12 cellular contexts compared by ENCODE assay signal in the genomic region with DNA sequence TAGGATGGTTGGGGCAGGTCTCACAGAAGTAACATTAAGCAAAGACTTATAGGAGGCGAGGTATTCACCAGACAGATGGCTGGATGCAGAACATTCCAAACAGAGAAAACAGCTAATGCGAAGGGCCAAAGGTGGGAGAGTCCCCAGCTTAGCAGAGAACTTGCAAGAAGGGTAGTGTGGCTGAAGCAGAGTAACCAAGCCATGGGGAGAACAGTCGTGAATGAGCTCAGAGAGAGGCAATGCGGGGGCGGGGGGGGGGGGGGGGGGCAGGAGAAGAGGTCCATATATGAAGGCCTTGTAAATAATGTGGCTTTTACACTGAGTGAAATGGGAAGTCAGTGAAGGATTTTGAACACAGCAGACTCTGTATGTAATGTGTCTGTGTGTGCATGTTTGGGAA.
DNase-seq lines count a peak whose midpoint lies in the region; ATAC-seq, FAIRE-seq and TF ChIP-seq lines count a peak whose summit lies in the region.
"Had no signal": no experiment of that assay in that cellular context is flagged by ENCODE, and none has a peak within 500 bp of the region (broad histone marks: within the 10 kb centered on the region; RNA-seq: fewer than 3 reads in every experiment).

No MANE protein-coding gene starts in this region.

- no peaks in the 10 kb centered on the region for H3K9me3 ChIP-seq in left ventricle myocardium inferior (replicated peaks)
- no peaks in the 10 kb centered on the region for H3K9me3 ChIP-seq in skeletal muscle tissue (ENCODE audit: control insufficient read depth in 3 of 3, low read length in 3 of 3)
- H3K9me3 ChIP-seq: thoracic aorta had no signal

- FAIRE-seq in H54 (lab: Jason Lieb, UNC), result no peak

- H3K27me3 ChIP-seq in left ventricle myocardium inferior (ENCODE audit: low read depth) (no peaks in the 10 kb centered on the region), skeletal muscle tissue (ENCODE audit: control insufficient read depth in 3 of 3, insufficient read depth in 3 of 3, low read length in 3 of 3) (no peaks in the 10 kb centered on the region)

- no peak overlapping the region for H3K9ac ChIP-seq in skeletal muscle tissue (ENCODE audit: low read depth in 1 of 3, low read length in 3 of 3)

- H3K4me1 Mint-ChIP-seq in T-helper 1 cell treated with Interleukin-12 subunit alpha and Interleukin-12 subunit beta and Interleukin-4 antibody, amounts not matched to agents 30 μg/mL and 1 μg/mL, for 36 hours (ENCODE audit: low read depth), result peaks cover 45% of the 10 kb centered on the region
- peaks cover 25% of the 10 kb centered on the region for H3K4me1 Mint-ChIP-seq in activated T-helper 17 cell treated with anti-CD3 and anti-CD28 coated beads, Interleukin-2, amount 50 U/mL, for 72 hours

- TF ChIP-seq POLR2A in H54 (IDR thresholded peaks at IDR 0.05; ENCODE audit: low read depth, low read length), result no peak

- peak overlapping the region; percentile 83 for H3K27ac ChIP-seq in left ventricle myocardium inferior (replicated peaks)
- H3K27ac ChIP-seq in skeletal muscle tissue (ENCODE audit: low read depth, low read length), result peak overlapping the region; percentile 75
- H3K27ac ChIP-seq: 22Rv1 had no signal

- peak overlapping the region; percentile 69 for H3K4me3 Mint-ChIP-seq in T-helper 1 cell treated with Interleukin-12 subunit alpha and Interleukin-12 subunit beta and Interleukin-4 antibody, amounts not matched to agents 30 μg/mL and 1 μg/mL, for 36 hours
- H3K4me3 Mint-ChIP-seq in activated T-helper 17 cell treated with anti-CD3 and anti-CD28 coated beads, Interleukin-2, amount 50 U/mL, for 72 hours, result peak overlapping the region; percentile 67
- H3K4me3 Mint-ChIP-seq: activated naive CD4-positive, alpha-beta T cell treated with anti-CD3 and anti-CD28 coated beads, Interleukin-2, amount 10 ng/mL, durations not matched to agents 7 days and 5 days had no signal

- TF ChIP-seq CTCF in left ventricle myocardium inferior (IDR thresholded peaks at IDR 0.05; ENCODE audit: borderline replicate concordance), result no peak

- no peaks in the 10 kb centered on the region for H3K27me3 Mint-ChIP-seq in T-helper 1 cell treated with Interleukin-12 subunit alpha and Interleukin-12 subunit beta and Interleukin-4 antibody, amounts not matched to agents 30 μg/mL and 1 μg/mL, for 36 hours (ENCODE audit: low read depth)
- H3K27me3 Mint-ChIP-seq in activated T-helper 17 cell treated with anti-CD3 and anti-CD28 coated beads, Interleukin-2, amount 50 U/mL, for 72 hours, result no peaks in the 10 kb centered on the region
- H3K27me3 Mint-ChIP-seq: activated naive CD4-positive, alpha-beta T cell treated with anti-CD3 and anti-CD28 coated beads, Interleukin-2, amount 10 ng/mL, durations not matched to agents 7 days and 5 days had no signal

- H3K27ac Mint-ChIP-seq in T-helper 1 cell treated with Interleukin-12 subunit alpha and Interleukin-12 subunit beta and Interleukin-4 antibody, amounts not matched to agents 30 μg/mL and 1 μg/mL, for 36 hours, result peak overlapping the region; percentile 78
- H3K27ac Mint-ChIP-seq in activated T-helper 17 cell treated with anti-CD3 and anti-CD28 coated beads, Interleukin-2, amount 50 U/mL, for 72 hours, result no peak overlapping the region

- H3K36me3 ChIP-seq in left ventricle myocardium inferior (peaks cover 11% of the 10 kb centered on the region), skeletal muscle tissue (ENCODE audit: control insufficient read depth in 3 of 3, insufficient read depth in 3 of 3, low read length in 3 of 3) (no peaks in the 10 kb centered on the region)
- H3K36me3 ChIP-seq: thoracic aorta had no signal

- no peaks in the 10 kb centered on the region for H3K9me3 Mint-ChIP-seq in T-helper 1 cell treated with Interleukin-12 subunit alpha and Interleukin-12 subunit beta and Interleukin-4 antibody, amounts not matched to agents 30 μg/mL and 1 μg/mL, for 36 hours
- no peaks in the 10 kb centered on the region for H3K9me3 Mint-ChIP-seq in activated T-helper 17 cell treated with anti-CD3 and anti-CD28 coated beads, Interleukin-2, amount 50 U/mL, for 72 hours

- ATAC-seq in activated T-helper 17 cell treated with anti-CD3 and anti-CD28 coated beads, Interleukin-2, amount 50 U/mL, for 72 hours (replicated peaks), result no peak
- ATAC-seq in HG02571 (IDR thresholded peaks at IDR 0.05; ENCODE audit: unreplicated experiment), result no peak

- peaks cover 26% of the 10 kb centered on the region for H3K36me3 Mint-ChIP-seq in T-helper 1 cell treated with Interleukin-12 subunit alpha and Interleukin-12 subunit beta and Interleukin-4 antibody, amounts not matched to agents 30 μg/mL and 1 μg/mL, for 36 hours (ENCODE audit: low read depth)
- H3K36me3 Mint-ChIP-seq in activated T-helper 17 cell treated with anti-CD3 and anti-CD28 coated beads, Interleukin-2, amount 50 U/mL, for 72 hours (ENCODE audit: low read depth), result peaks cover 40% of the 10 kb centered on the region

- DNase-seq in T-helper 1 cell, result no peak
- no peak for DNase-seq in left ventricle myocardium inferior
- DNase-seq in H54 (ENCODE audit: insufficient read length, low spot score), result no peak
- no peak for DNase-seq in NCI-H1105 treated with DMSO at 0.1 percent for 48 hours (lab: John Stamatoyannopoulos, UW)

- intact Hi-C loops in left ventricle myocardium inferior (cut with micrococcal nuclease), result no loop called here

- H3K4me3 ChIP-seq in left ventricle myocardium inferior, result no peak overlapping the region
- H3K4me3 ChIP-seq in skeletal muscle tissue (ENCODE audit: low read length in 3 of 3), result no peak overlapping the region
- H3K4me3 ChIP-seq: coronary artery, thoracic aorta had no signal

- H3K4me1 ChIP-seq in left ventricle myocardium inferior, result peaks cover 31% of the 10 kb centered on the region
- H3K4me1 ChIP-seq in skeletal muscle tissue (ENCODE audit: control insufficient read depth in 3 of 3, insufficient read depth in 3 of 3, low read length in 3 of 3), result peaks cover 20 to 38% (median 36%) of the 10 kb centered on the region in 3 donors
